In the genomic region with DNA sequence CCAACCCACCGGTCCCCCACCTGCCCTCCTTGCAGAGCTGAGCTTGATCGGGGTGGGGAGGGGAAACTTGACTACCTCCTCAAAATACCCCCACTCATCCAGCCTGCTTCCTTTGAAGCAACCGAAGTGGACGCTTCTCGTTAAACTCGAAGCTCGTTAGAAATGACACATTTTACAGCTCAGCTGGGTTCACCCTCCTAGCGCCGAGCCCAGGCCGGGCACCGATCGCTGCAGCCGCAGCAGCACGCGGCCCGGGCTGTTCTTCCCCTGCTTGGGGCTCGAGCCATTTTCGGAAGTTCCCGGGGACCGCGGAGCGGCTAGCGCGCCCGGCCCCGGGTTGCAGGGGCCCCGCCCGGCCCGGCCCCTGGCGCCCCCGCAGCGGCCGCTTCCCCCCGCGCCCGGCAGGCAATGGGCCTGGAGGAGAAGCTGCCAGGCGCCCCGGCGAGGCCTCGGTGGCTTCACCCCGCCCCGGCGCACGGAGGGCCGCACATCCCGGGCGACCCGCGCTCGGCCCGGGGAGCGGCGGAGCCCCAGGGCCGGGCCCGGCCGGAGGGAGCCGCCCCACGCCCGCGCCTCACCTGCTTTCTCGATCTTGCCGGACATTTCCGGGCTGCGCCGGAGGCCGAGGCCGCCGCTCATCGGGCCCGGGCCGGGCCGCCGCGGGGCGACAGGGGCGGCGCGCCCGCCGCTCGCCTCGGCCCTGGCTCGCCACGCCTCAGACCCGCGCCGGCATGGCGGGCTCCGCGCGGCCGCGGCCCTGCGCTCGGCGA, we compare ENCODE assay signal across 8 cellular contexts. TPM values are rescaled to one million over a fixed set of nuclear protein-coding genes. Genes with fewer than 3 reads are reported as not detected.
DNase-seq lines count a peak whose midpoint lies in the region; ATAC-seq lines count a peak whose summit lies in the region.

No MANE protein-coding gene starts in this region.

- DNase-seq in NCI-H1417 (lab: John Stamatoyannopoulos, UW) (peak in 2 of 3 experiments; percentile 67 to 76), NCI-H1417 treated with DMSO at 0.1 percent for 48 hours (lab: John Stamatoyannopoulos, UW) (no peak), T-helper 2 cell (peak in 3 of 5 experiments; percentile 14 to 61 (median 33)), left colon (peak in 1 of 2 donors; percentile 61)
- DNase-seq in central memory CD8-positive, alpha-beta T cell (ENCODE audit: low spot score in 2 of 2): peak in 1 of 2 donors; percentile 22
- peak; percentile 28 to 35 for DNase-seq in stimulated activated CD8-positive, alpha-beta memory T cell treated with anti-CD3 and anti-CD28 coated beads, Interleukin-2, amount 100 ng/mL, for 48 hours (ENCODE audit: low read depth in 2 of 2)

- H3K9me3 Mint-ChIP-seq in central memory CD8-positive, alpha-beta T cell: no peaks in the 10 kb centered on the region

- peaks cover 30% of the 10 kb centered on the region for H3K36me3 Mint-ChIP-seq in central memory CD8-positive, alpha-beta T cell (ENCODE audit: insufficient read depth)

- peak overlapping the region; percentile 92 for H3K27ac Mint-ChIP-seq in central memory CD8-positive, alpha-beta T cell (ENCODE audit: low read depth)

- H3K4me3 Mint-ChIP-seq in central memory CD8-positive, alpha-beta T cell: peak overlapping the region; percentile 91

- H3K27me3 Mint-ChIP-seq in central memory CD8-positive, alpha-beta T cell: no peaks in the 10 kb centered on the region

- intact Hi-C loops in left colon (cut with DNase I, micrococcal nuclease): no loop called here

- ATAC-seq in HG03045 (IDR thresholded peaks at IDR 0.05; ENCODE audit: unreplicated experiment) (peak; percentile 31), left colon (peak; percentile 36), HG03460 (IDR thresholded peaks at IDR 0.05; ENCODE audit: unreplicated experiment) (no peak)
- ATAC-seq in central memory CD8-positive, alpha-beta T cell (replicated peaks; ENCODE audit: extremely low read depth, poor library complexity, severe bottlenecking): peak; percentile 31

- peaks cover 53% of the 10 kb centered on the region for H3K4me1 Mint-ChIP-seq in central memory CD8-positive, alpha-beta T cell

RNA-seq across cellular contexts. Expression of a gene that starts 0.5 kb away (rescaled TPM):
- 10 to 100 TPM; 61.2 to 75.0 TPM for total RNA-seq in left colon
